ENCODE assay signal across 24 cellular contexts in the genomic region with DNA sequence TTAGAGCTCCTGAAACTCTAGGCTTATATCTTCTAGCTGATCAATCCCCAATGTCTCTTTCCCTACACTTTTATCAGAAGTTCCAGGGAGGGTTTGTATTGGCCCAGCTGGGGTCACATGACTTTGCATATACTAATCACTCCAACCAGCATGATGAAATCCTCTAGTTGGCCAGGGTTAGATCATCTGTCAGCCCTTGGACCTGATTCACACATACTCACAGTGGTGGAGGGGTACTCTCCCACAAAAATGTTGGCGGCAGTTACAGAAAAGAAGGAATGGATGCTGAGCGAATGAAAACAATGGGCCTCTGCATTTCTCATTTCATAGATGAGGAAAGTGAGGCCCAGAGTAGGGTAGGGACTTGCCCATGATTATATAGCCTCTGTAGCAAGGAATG.
DNase-seq lines count a peak whose midpoint lies in the region; ATAC-seq, FAIRE-seq and TF ChIP-seq lines count a peak whose summit lies in the region.
"Had no signal": no experiment of that assay in that cellular context is flagged by ENCODE, and none has a peak within 500 bp of the region (broad histone marks: within the 10 kb centered on the region; RNA-seq: fewer than 3 reads in every experiment).

No MANE protein-coding gene starts in this region.

- peak; percentile 30 for DNase-seq in right atrium auricular region (ENCODE audit: low spot score)
- no peak for DNase-seq in heart left ventricle
- DNase-seq in bronchial epithelial cell (ENCODE audit: low read depth) = peak; percentile 63
- DNase-seq in fibroblast of the conjunctiva (ENCODE audit: low read depth) = peak; percentile 39
- no peak for DNase-seq in NCI-H1930 (lab: John Stamatoyannopoulos, UW)
- no peak for DNase-seq in thyroid gland
- DNase-seq in NCI-H1092 treated with DMSO at 0.1 percent for 48 hours (lab: John Stamatoyannopoulos, UW) = no peak
- DNase-seq: 8988T; activated CD4-positive, alpha-beta T cell treated with anti-CD3 and anti-CD28 coated beads, Interleukin-2, amount 50 U/mL, for 48 hours; activated CD8-positive, alpha-beta memory T cell treated with anti-CD3 and anti-CD28 coated beads, Interleukin-2, amount 50 U/mL, for 48 hours; body of pancreas; DMS79; NCI-H1105 treated with DMSO at 0.1 percent for 48 hours; NCI-H524; nucleus accumbens; SJCRH30; spleen; stimulated activated CD4-positive, alpha-beta T cell treated with anti-CD3 and anti-CD28 coated beads, Interleukin-4, amount 100 ng/mL, for 24 hours; transverse colon; WERI-Rb-1 had no signal

- H3K27me3 ChIP-seq in right atrium auricular region (no peaks in the 10 kb centered on the region), heart left ventricle (peaks cover 0 to 9% (median 0%) of the 10 kb centered on the region in 9 donors), bronchial epithelial cell (ENCODE audit: control insufficient read depth, insufficient read depth, low read length) (no peaks in the 10 kb centered on the region), thyroid gland (peaks cover 4% of the 10 kb centered on the region)
- H3K27me3 ChIP-seq: body of pancreas, SJCRH30, transverse colon had no signal

- H3K4me3 ChIP-seq in right atrium auricular region = no peak overlapping the region
- H3K4me3 ChIP-seq in heart left ventricle = no peak overlapping the region
- H3K4me3 ChIP-seq in bronchial epithelial cell (ENCODE audit: low read depth, low read length) = no peak overlapping the region
- H3K4me3 ChIP-seq in thyroid gland (replicated peaks in 1 of 3) = no peak overlapping the region
- H3K4me3 ChIP-seq: body of pancreas, SJCRH30, spleen, transverse colon had no signal

- intact Hi-C loops in heart left ventricle (cut with DNase I) = no loop called here
- intact Hi-C loops in thyroid gland (cut with DNase I) = no loop called here

- H3K9me3 ChIP-seq in right atrium auricular region = no peaks in the 10 kb centered on the region
- peaks cover 0 to 6% (median 0%) of the 10 kb centered on the region in 12 donors for H3K9me3 ChIP-seq in heart left ventricle
- no peaks in the 10 kb centered on the region for H3K9me3 ChIP-seq in thyroid gland
- H3K9me3 ChIP-seq: body of pancreas, SJCRH30, transverse colon had no signal

- FAIRE-seq in bronchial epithelial cell (lab: Jason Lieb, UNC) = peak; percentile 23
- FAIRE-seq: frontal cortex, keratinocyte had no signal

- ATAC-seq in heart left ventricle = no peak
- no peak for ATAC-seq in HG02938 (IDR thresholded peaks at IDR 0.05; ENCODE audit: unreplicated experiment)
- ATAC-seq: body of pancreas, Panc1 had no signal

- TF ChIP-seq POLR2A in heart left ventricle (IDR thresholded peaks at IDR 0.05) = no peak
- TF ChIP-seq POLR2A in thyroid gland (IDR thresholded peaks at IDR 0.05) = no peak

- H3K4me1 ChIP-seq in right atrium auricular region (peaks cover 0 to 31% of the 10 kb centered on the region in 2 donors), heart left ventricle (peaks cover 0 to 39% (median 9%) of the 10 kb centered on the region in 12 donors), thyroid gland (peaks cover 0 to 6% of the 10 kb centered on the region in 2 donors)
- H3K4me1 ChIP-seq: body of pancreas, SJCRH30, transverse colon had no signal

- 76 to 89% (median 83%) methylated on average over 2 of the region's 2 CpGs for WGBS in heart left ventricle, 4 donors
- 80 to 100% methylated on average over 2 of the region's 2 CpGs for WGBS in thyroid gland, 2 donors

- no peak for TF ChIP-seq CTCF in right atrium auricular region (IDR thresholded peaks at IDR 0.05)
- TF ChIP-seq CTCF in heart left ventricle (IDR thresholded peaks at IDR 0.05) = no peak
- no peak for TF ChIP-seq CTCF in bronchial epithelial cell (IDR thresholded peaks at IDR 0.05; ENCODE audit: insufficient read depth, low read length, severe bottlenecking)
- TF ChIP-seq CTCF in thyroid gland (IDR thresholded peaks at IDR 0.05) = no peak

- no peaks in the 10 kb centered on the region for H3K36me3 ChIP-seq in right atrium auricular region
- no peaks in the 10 kb centered on the region for H3K36me3 ChIP-seq in heart left ventricle
- H3K36me3 ChIP-seq in bronchial epithelial cell (ENCODE audit: control insufficient read depth, insufficient read depth, low read length) = no peaks in the 10 kb centered on the region
- no peaks in the 10 kb centered on the region for H3K36me3 ChIP-seq in thyroid gland
- H3K36me3 ChIP-seq: SJCRH30, spleen, transverse colon, WERI-Rb-1 had no signal

- H3K27ac ChIP-seq in right atrium auricular region (no peak overlapping the region), heart left ventricle (no peak overlapping the region), thyroid gland (no peak overlapping the region)
- H3K27ac ChIP-seq: body of pancreas, SJCRH30, spleen, transverse colon, WERI-Rb-1 had no signal

Comparison
In these comparisons a context has a peak if more than half of its experiments do, and no peak if none do; other contexts are left out.
1. DNase-seq: peak in right atrium auricular region (single experiment), bronchial epithelial cell (single experiment) and fibroblast of the conjunctiva (single experiment); none in heart left ventricle (0 of 5), NCI-H1930 (0 of 2), thyroid gland (0 of 2) and NCI-H1092 treated with DMSO at 0.1 percent for 48 hours (single experiment).